1 cellular context compared by ENCODE assay signal in the genomic region with DNA sequence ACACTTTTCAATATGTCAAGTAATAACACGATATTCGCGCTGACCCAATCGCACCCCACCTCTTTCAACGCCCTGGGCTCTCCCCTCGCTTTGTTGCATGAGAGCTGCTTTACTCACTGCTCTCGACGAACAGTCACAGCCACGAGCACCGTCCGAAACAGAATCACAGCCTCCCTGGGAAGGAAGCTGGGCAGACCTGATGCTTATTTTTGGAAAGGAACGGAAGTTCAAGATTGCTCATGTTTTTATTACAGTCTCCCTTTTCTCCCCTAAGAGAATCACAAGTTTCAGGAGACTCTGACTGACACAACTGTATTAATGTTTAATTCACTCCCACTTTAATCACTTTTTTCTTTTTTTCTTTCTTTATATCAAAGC.
TF ChIP-seq lines count a peak whose summit lies in the region.

No MANE protein-coding gene starts in this region.

TF ChIP-seq in SK-N-SH treated with all-trans-retinoic acid at 6 μM for 48 hours, 23 proteins besides CTCF, POLR2A, EP300 and RAD21 (continued from another document):
- TF ChIP-seq, protein P1, sequence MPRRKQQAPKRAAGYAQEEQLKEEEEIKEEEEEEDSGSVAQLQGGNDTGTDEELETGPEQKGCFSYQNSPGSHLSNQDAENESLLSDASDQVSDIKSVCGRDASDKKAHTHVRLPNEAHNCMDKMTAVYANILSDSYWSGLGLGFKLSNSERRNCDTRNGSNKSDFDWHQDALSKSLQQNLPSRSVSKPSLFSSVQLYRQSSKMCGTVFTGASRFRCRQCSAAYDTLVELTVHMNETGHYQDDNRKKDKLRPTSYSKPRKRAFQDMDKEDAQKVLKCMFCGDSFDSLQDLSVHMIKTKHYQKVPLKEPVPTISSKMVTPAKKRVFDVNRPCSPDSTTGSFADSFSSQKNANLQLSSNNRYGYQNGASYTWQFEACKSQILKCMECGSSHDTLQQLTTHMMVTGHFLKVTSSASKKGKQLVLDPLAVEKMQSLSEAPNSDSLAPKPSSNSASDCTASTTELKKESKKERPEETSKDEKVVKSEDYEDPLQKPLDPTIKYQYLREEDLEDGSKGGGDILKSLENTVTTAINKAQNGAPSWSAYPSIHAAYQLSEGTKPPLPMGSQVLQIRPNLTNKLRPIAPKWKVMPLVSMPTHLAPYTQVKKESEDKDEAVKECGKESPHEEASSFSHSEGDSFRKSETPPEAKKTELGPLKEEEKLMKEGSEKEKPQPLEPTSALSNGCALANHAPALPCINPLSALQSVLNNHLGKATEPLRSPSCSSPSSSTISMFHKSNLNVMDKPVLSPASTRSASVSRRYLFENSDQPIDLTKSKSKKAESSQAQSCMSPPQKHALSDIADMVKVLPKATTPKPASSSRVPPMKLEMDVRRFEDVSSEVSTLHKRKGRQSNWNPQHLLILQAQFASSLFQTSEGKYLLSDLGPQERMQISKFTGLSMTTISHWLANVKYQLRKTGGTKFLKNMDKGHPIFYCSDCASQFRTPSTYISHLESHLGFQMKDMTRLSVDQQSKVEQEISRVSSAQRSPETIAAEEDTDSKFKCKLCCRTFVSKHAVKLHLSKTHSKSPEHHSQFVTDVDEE (CRISPR knock-in tag; IDR thresholded peaks at IDR 0.05) = no peak
- TF ChIP-seq SNAI2 (CRISPR knock-in tag; IDR thresholded peaks at IDR 0.05) (no peak), RARB (CRISPR knock-in tag; IDR thresholded peaks at IDR 0.05) (no peak)
